23 cellular contexts compared by ENCODE assay signal in genomic region chr6:29666826-29667130, GRCh38. TPM values are rescaled to one million over a fixed set of nuclear protein-coding genes. Genes with fewer than 3 reads are reported as not detected.
DNase-seq lines count a peak whose midpoint lies in the region; ATAC-seq and TF ChIP-seq lines count a peak whose summit lies in the region.
"Had no signal": no experiment of that assay in that cellular context is flagged by ENCODE, and none has a peak within 500 bp of the region (broad histone marks: within the 10 kb centered on the region; RNA-seq: fewer than 3 reads in every experiment).

No MANE protein-coding gene starts in this region.

- peak overlapping the region; percentile 53 for H3K9ac ChIP-seq in NT2/D1 (ENCODE audit: insufficient read length, low read depth)
- H3K9ac ChIP-seq in iPS-18a (ENCODE audit: low read length) = peak overlapping the region; percentile 10
- H3K9ac ChIP-seq in trophoblast cell (ENCODE audit: low read length) = no peak overlapping the region
- H3K9ac ChIP-seq: BLaER1 had no signal

- ATAC-seq in GM23338 (peak; percentile 43), HG02852 (IDR thresholded peaks at IDR 0.05; ENCODE audit: unreplicated experiment) (no peak)
- ATAC-seq: Panc1 had no signal

- peak; percentile 66 for DNase-seq in GM23338 (ENCODE audit: low spot score)
- DNase-seq in NT2/D1 (ENCODE audit: low read depth, low spot score) = peak; percentile 64
- DNase-seq in trophoblast cell = no peak
- no peak for DNase-seq in caudate nucleus (lab: John Stamatoyannopoulos, UW)
- no peak for DNase-seq in NCI-H69 (lab: John Stamatoyannopoulos, UW)
- no peak for DNase-seq in HK-2 (ENCODE audit: unreplicated experiment)
- DNase-seq: CD4-positive, CD25-positive, alpha-beta regulatory T cell; IMR-90; KG1; MG63; NCI-H1105 treated with DMSO at 0.1 percent for 48 hours; NCI-H2029 treated with DMSO at 0.1 percent for 48 hours; NCI-H446 treated with DMSO at 0.1 percent for 48 hours; NCI-H526; SHP77 treated with DMSO at 0.1 percent for 48 hours had no signal

- peak overlapping the region; percentile 35 for H2BK120ac ChIP-seq in trophoblast cell (ENCODE audit: insufficient read depth, low read length, poor library complexity)

- H3K36me3 ChIP-seq in GM23338 (ENCODE audit: insufficient read depth) (no peaks in the 10 kb centered on the region), NT2/D1 (ENCODE audit: insufficient read depth, insufficient read length, low read length) (peaks cover 3% of the 10 kb centered on the region), iPS-18a (ENCODE audit: control insufficient read depth, low read depth, low read length) (no peaks in the 10 kb centered on the region), trophoblast cell (ENCODE audit: control insufficient read depth in 1 of 2, insufficient read depth in 2 of 2, low read length in 2 of 2) (no peaks in the 10 kb centered on the region)
- H3K36me3 ChIP-seq: BLaER1, MG63 had no signal

- peak overlapping the region; percentile 97 for H3K27ac ChIP-seq in GM23338 (ENCODE audit: low read depth)
- peak overlapping the region; percentile 43 for H3K27ac ChIP-seq in iPS-18a (ENCODE audit: low read length)
- H3K27ac ChIP-seq in trophoblast cell (ENCODE audit: low read depth, low read length) = no peak overlapping the region
- no peak overlapping the region for H3K27ac ChIP-seq in caudate nucleus (ENCODE audit: low read depth, low read length)
- H3K27ac ChIP-seq: BLaER1, RWPE1 had no signal

- no peak overlapping the region for H3K14ac ChIP-seq in trophoblast cell (ENCODE audit: low read length)

- H2BK12ac ChIP-seq in trophoblast cell (ENCODE audit: low read length) = peak overlapping the region; percentile 11

- H3K36me3 Mint-ChIP-seq in GM23338 (ENCODE audit: low read depth) = no peaks in the 10 kb centered on the region; the same call in 2 of the 3 replicates
- H3K36me3 Mint-ChIP-seq: CD4-positive, CD25-positive, alpha-beta regulatory T cell had no signal

- peaks cover 39% of the 10 kb centered on the region for H3K4me1 ChIP-seq in GM23338 (ENCODE audit: insufficient read depth)
- peaks cover 8% of the 10 kb centered on the region for H3K4me1 ChIP-seq in NT2/D1 (ENCODE audit: insufficient read depth, insufficient read length)
- H3K4me1 ChIP-seq in iPS-18a (ENCODE audit: control insufficient read depth, low read depth, low read length) = peaks cover 42% of the 10 kb centered on the region
- H3K4me1 ChIP-seq in trophoblast cell (ENCODE audit: control insufficient read depth in 1 of 2, insufficient read depth in 2 of 2, low read length in 2 of 2) = peaks cover 6 to 18% of the 10 kb centered on the region in 2 experiments
- H3K4me1 ChIP-seq: BLaER1 had no signal

- H3K79me2 ChIP-seq in GM23338 (replicated peaks; ENCODE audit: insufficient read depth) (no peaks in the 10 kb centered on the region), trophoblast cell (ENCODE audit: control insufficient read depth, insufficient read depth, low read length, poor library complexity) (peaks cover 2% of the 10 kb centered on the region)

- H4K20me1 ChIP-seq in GM23338 (replicated peaks; ENCODE audit: insufficient read depth) = no peaks in the 10 kb centered on the region
- H4K20me1 ChIP-seq: BLaER1 had no signal

- TF ChIP-seq CTCF in GM23338 (conservative IDR thresholded peaks at IDR 0.05; ENCODE audit: low read depth in 2 of 2) = no peak

- peak overlapping the region; percentile 26; the same call in 1 of the 3 replicates for H3K4me3 Mint-ChIP-seq in GM23338
- H3K4me3 Mint-ChIP-seq: CD4-positive, CD25-positive, alpha-beta regulatory T cell had no signal

- H3K27ac Mint-ChIP-seq in GM23338 = peak overlapping the region; percentile 94
- H3K27ac Mint-ChIP-seq: CD4-positive, CD25-positive, alpha-beta regulatory T cell had no signal

- no peak overlapping the region for H4K12ac ChIP-seq in trophoblast cell (ENCODE audit: low read depth, low read length)

- H3K27me3 Mint-ChIP-seq in GM23338 (ENCODE audit: insufficient read depth, low read depth, poor library complexity) = peaks cover 16% of the 10 kb centered on the region

- H3K9me3 Mint-ChIP-seq in GM23338 = no peaks in the 10 kb centered on the region

- no peak overlapping the region for H3K23ac ChIP-seq in trophoblast cell (ENCODE audit: low read length)

- H3K9me3 ChIP-seq in NT2/D1 (ENCODE audit: insufficient read depth, low read length) = no peaks in the 10 kb centered on the region
- H3K9me3 ChIP-seq in iPS-18a (ENCODE audit: control insufficient read depth, low read depth, low read length) = no peaks in the 10 kb centered on the region
- no peaks in the 10 kb centered on the region for H3K9me3 ChIP-seq in trophoblast cell (ENCODE audit: insufficient read depth, low read depth, low read length)
- H3K9me3 ChIP-seq: BLaER1, MG63 had no signal

- WGBS in trophoblast cell (ENCODE audit: extremely low coverage, insufficient coverage, insufficient read length) = no CpG with 5 or more reads among the region's 1 CpG

- H3K4ac ChIP-seq in trophoblast cell (ENCODE audit: low read depth, low read length) = no peak overlapping the region

- H3K9me2 ChIP-seq in GM23338 (ENCODE audit: insufficient read depth) = no peaks in the 10 kb centered on the region

- peak overlapping the region; percentile 21 for H3K4me2 ChIP-seq in GM23338
- H3K4me2 ChIP-seq in trophoblast cell (ENCODE audit: low read length) = no peak overlapping the region
- H3K4me2 ChIP-seq: BLaER1 had no signal

- H3K4me3 ChIP-seq in GM23338 = peak overlapping the region; percentile 10
- H3K4me3 ChIP-seq in NT2/D1 (ENCODE audit: insufficient read length, low read depth) = peak overlapping the region; percentile 5
- H3K4me3 ChIP-seq in iPS-18a (ENCODE audit: low read length) = peak overlapping the region; percentile 20
- H3K4me3 ChIP-seq in trophoblast cell (ENCODE audit: low read depth, low read length) = no peak overlapping the region
- H3K4me3 ChIP-seq: BLaER1, MG63 had no signal

- peaks cover 51% of the 10 kb centered on the region for H3K4me1 Mint-ChIP-seq in GM23338
- H3K4me1 Mint-ChIP-seq: CD4-positive, CD25-positive, alpha-beta regulatory T cell had no signal

- H2AK5ac ChIP-seq in trophoblast cell (ENCODE audit: low read length) = no peak overlapping the region

- no peak overlapping the region for H4K8ac ChIP-seq in trophoblast cell (ENCODE audit: low read depth, low read length)

- H3K27me3 ChIP-seq in GM23338 (ENCODE audit: insufficient read depth) = no peaks in the 10 kb centered on the region
- H3K27me3 ChIP-seq in NT2/D1 (ENCODE audit: insufficient read depth, insufficient read length) = no peaks in the 10 kb centered on the region
- peaks cover 21% of the 10 kb centered on the region for H3K27me3 ChIP-seq in iPS-18a (ENCODE audit: control insufficient read depth, insufficient read depth, low read length)
- no peaks in the 10 kb centered on the region for H3K27me3 ChIP-seq in trophoblast cell (ENCODE audit: insufficient read depth, low read length)
- H3K27me3 ChIP-seq: BLaER1, MG63 had no signal

- H3F3A ChIP-seq in GM23338 (replicated peaks; ENCODE audit: low read depth) = peaks cover 13% of the 10 kb centered on the region

- peaks cover 4% of the 10 kb centered on the region for H3K79me1 ChIP-seq in trophoblast cell (ENCODE audit: low read length)

- H2AFZ ChIP-seq in GM23338 = no peak overlapping the region
- H2AFZ ChIP-seq in trophoblast cell (ENCODE audit: insufficient read depth, low read length, poor library complexity) = no peak overlapping the region

- H2BK5ac ChIP-seq in trophoblast cell (ENCODE audit: low read depth, low read length, poor library complexity) = no peak overlapping the region

- H4K91ac ChIP-seq in trophoblast cell (ENCODE audit: low read depth, low read length) = no peak overlapping the region

- H3K18ac ChIP-seq in trophoblast cell (ENCODE audit: low read length) = no peak overlapping the region

RNA-seq across cellular contexts. Expression of gene MOG, which starts 9.9 kb away (rescaled TPM):
- total RNA-seq in GM23338 (2014; rRNA removed; shearing (Covaris generic)) = 0.74 and 2.5 TPM in 2 replicates
- polyA plus RNA-seq in GM23338 (2016; fragmentation: Nextera tagmentation; extraction: Ambion mirVana) = 0.49 and 0.55 TPM in 2 replicates
- polyA plus RNA-seq in trophoblast cell (2013) = 0.07 TPM in 1 of 2 replicates, not detected in the other
- total RNA-seq: CD4-positive, CD25-positive, alpha-beta regulatory T cell; HT1080; IMR-90; OCI-LY7 had no signal
- polyA plus RNA-seq: AG04450; CD4-positive, CD25-positive, alpha-beta regulatory T cell; IMR-90 had no signal

RNA-seq across cellular contexts. Expression of gene ZFP57, which starts 14.2 kb away (rescaled TPM):
- total RNA-seq in GM23338 (2014; rRNA removed; shearing (Covaris generic)) = 0.59 and 2.8 TPM in 2 replicates
- polyA plus RNA-seq in GM23338 (2016; fragmentation: Nextera tagmentation; extraction: Ambion mirVana) = 0.84 and 1.3 TPM in 2 replicates
- polyA plus RNA-seq in trophoblast cell (2013) = 0.38 and 0.71 TPM in 2 replicates
- total RNA-seq: HT1080, IMR-90, OCI-LY7 had no signal
- polyA plus RNA-seq: AG04450, IMR-90 had no signal

RNA-seq across cellular contexts. Expression of gene GABBR1, which starts 33.8 kb away (rescaled TPM):
- 50.2 and 78.9 TPM in 2 replicates for total RNA-seq in GM23338 (2014; rRNA removed; shearing (Covaris generic))
- 36.6 and 42.8 TPM in 2 replicates for polyA plus RNA-seq in GM23338 (2016; fragmentation: Nextera tagmentation; extraction: Ambion mirVana)
- polyA plus RNA-seq in trophoblast cell (2013) = 15.2 and 15.5 TPM in 2 replicates

RNA-seq across cellular contexts. Expression of gene HLA-F, which starts 56.5 kb away (rescaled TPM):
- total RNA-seq in GM23338 (2014; rRNA removed; shearing (Covaris generic)) = 4.4 and 4.8 TPM in 2 replicates
- 10.4 and 11.6 TPM in 2 replicates for polyA plus RNA-seq in GM23338 (2016; fragmentation: Nextera tagmentation; extraction: Ambion mirVana)
- polyA plus RNA-seq in trophoblast cell (2013) = 0.15 and 0.29 TPM in 2 replicates
- total RNA-seq: IMR-90 had no signal
- polyA plus RNA-seq: IMR-90 had no signal

Comparison
In these comparisons a context has a peak if more than half of its experiments do, and no peak if none do; other contexts are left out.
1. DNase-seq: peak in GM23338 (single experiment) and NT2/D1 (single experiment); none in trophoblast cell (0 of 2), caudate nucleus (0 of 61), NCI-H69 (single experiment) and HK-2 (single experiment).
2. H3K27ac ChIP-seq: peak in GM23338 (single experiment) and iPS-18a (single experiment); none in trophoblast cell (single experiment) and caudate nucleus (single experiment).